11 cellular contexts compared by ENCODE assay signal in genomic region chr10:59879363-59879935, GRCh38. TPM values are rescaled to one million over a fixed set of nuclear protein-coding genes. Genes with fewer than 3 reads are reported as not detected.
DNase-seq lines count a peak whose midpoint lies in the region; ATAC-seq and TF ChIP-seq lines count a peak whose summit lies in the region.
"Had no signal": no experiment of that assay in that cellular context is flagged by ENCODE, and none has a peak within 500 bp of the region (broad histone marks: within the 10 kb centered on the region; RNA-seq: fewer than 3 reads in every experiment).

No MANE protein-coding gene starts in this region.

- WGBS in psoas muscle, 3 donors: 82 to 96% (median 85%) methylated on average over 4 of the region's 4 CpGs

- no peak overlapping the region for H3K4me3 ChIP-seq in psoas muscle
- H3K4me3 ChIP-seq: right lobe of liver had no signal

- no peaks in the 10 kb centered on the region for H3K9me3 Mint-ChIP-seq in activated CD4-positive, alpha-beta T cell treated with anti-CD3 and anti-CD28 coated beads, Interleukin-2, amount 10 ng/mL, durations not matched to agents 24 days and 14 days
- no peaks in the 10 kb centered on the region for H3K9me3 Mint-ChIP-seq in progenitor cell of endocrine pancreas (ENCODE audit: low read depth)

- no peak for DNase-seq in activated CD4-positive, alpha-beta T cell treated with anti-CD3 and anti-CD28 coated beads, Interleukin-2, amount 10 ng/mL, durations not matched to agents 24 days and 14 days
- no peak for DNase-seq in activated CD4-positive, alpha-beta T cell treated with anti-CD3 and anti-CD28 coated beads for 1 hour
- DNase-seq in psoas muscle (no peak), NCI-H526 (lab: John Stamatoyannopoulos, UW) (no peak), progenitor cell of endocrine pancreas (ENCODE audit: low spot score, unreplicated experiment) (no peak)
- DNase-seq: IMR-90; right lobe of liver; stimulated activated naive CD4-positive, alpha-beta T cell had no signal

- H3K27ac Mint-ChIP-seq in activated CD4-positive, alpha-beta T cell treated with anti-CD3 and anti-CD28 coated beads, Interleukin-2, amount 10 ng/mL, durations not matched to agents 24 days and 14 days: peak overlapping the region; percentile 92
- no peak overlapping the region for H3K27ac Mint-ChIP-seq in progenitor cell of endocrine pancreas

- H3K27ac ChIP-seq in psoas muscle: peak overlapping the region; percentile 31

- ATAC-seq in HG02588 (IDR thresholded peaks at IDR 0.05; ENCODE audit: unreplicated experiment) (peak; percentile 41), HG03571 (IDR thresholded peaks at IDR 0.05; ENCODE audit: unreplicated experiment) (peak; percentile 31), psoas muscle (no peak), GM21360 (IDR thresholded peaks at IDR 0.05; ENCODE audit: unreplicated experiment) (no peak)

- H3K27me3 Mint-ChIP-seq in activated CD4-positive, alpha-beta T cell treated with anti-CD3 and anti-CD28 coated beads, Interleukin-2, amount 10 ng/mL, durations not matched to agents 24 days and 14 days: no peaks in the 10 kb centered on the region
- H3K27me3 Mint-ChIP-seq in progenitor cell of endocrine pancreas: no peaks in the 10 kb centered on the region

- H3K4me3 Mint-ChIP-seq in activated CD4-positive, alpha-beta T cell treated with anti-CD3 and anti-CD28 coated beads, Interleukin-2, amount 10 ng/mL, durations not matched to agents 24 days and 14 days: peak overlapping the region; percentile 69
- H3K4me3 Mint-ChIP-seq in progenitor cell of endocrine pancreas (ENCODE audit: low read depth): no peak overlapping the region

- no peaks in the 10 kb centered on the region for H3K27me3 ChIP-seq in psoas muscle (ENCODE audit: insufficient read depth in 3 of 3, low read length in 2 of 3)
- H3K27me3 ChIP-seq: right lobe of liver had no signal

- H3K4me1 Mint-ChIP-seq in activated CD4-positive, alpha-beta T cell treated with anti-CD3 and anti-CD28 coated beads, Interleukin-2, amount 10 ng/mL, durations not matched to agents 24 days and 14 days: peaks cover 67% of the 10 kb centered on the region
- H3K4me1 Mint-ChIP-seq in progenitor cell of endocrine pancreas (ENCODE audit: low read depth): peaks cover 10% of the 10 kb centered on the region

- H3K36me3 Mint-ChIP-seq in activated CD4-positive, alpha-beta T cell treated with anti-CD3 and anti-CD28 coated beads, Interleukin-2, amount 10 ng/mL, durations not matched to agents 24 days and 14 days (ENCODE audit: low read depth): peaks cover 29% of the 10 kb centered on the region
- no peaks in the 10 kb centered on the region for H3K36me3 Mint-ChIP-seq in progenitor cell of endocrine pancreas (ENCODE audit: insufficient read depth)

- H3K9me3 ChIP-seq in psoas muscle: no peaks in the 10 kb centered on the region
- H3K9me3 ChIP-seq: right lobe of liver had no signal

- intact Hi-C loops in activated CD4-positive, alpha-beta T cell treated with anti-CD3 and anti-CD28 coated beads, Interleukin-2, amount 10 ng/mL, durations not matched to agents 24 days and 14 days (cut with micrococcal nuclease): loop anchor here (1.0 to 5.0 kb wide), 2 partner anchors 8 to 153 kb away; no protein-coding TSS in a partner anchor
- intact Hi-C loops in psoas muscle (cut with DNase I): no loop called here

- peaks cover 37% of the 10 kb centered on the region for H3K4me1 ChIP-seq in psoas muscle

- no peaks in the 10 kb centered on the region for H3K36me3 ChIP-seq in psoas muscle (ENCODE audit: insufficient read depth in 1 of 2, low read depth in 1 of 2)
- H3K36me3 ChIP-seq: right lobe of liver had no signal

- no peak for TF ChIP-seq CTCF in psoas muscle (IDR thresholded peaks at IDR 0.05)
- no peak for TF ChIP-seq CTCF in progenitor cell of endocrine pancreas (IDR thresholded peaks at IDR 0.05; ENCODE audit: unreplicated experiment)

RNA-seq across cellular contexts. Expression of gene CCDC6, which starts 26.9 kb away (rescaled TPM):
- total RNA-seq in activated CD4-positive, alpha-beta T cell treated with anti-CD3 and anti-CD28 coated beads, Interleukin-2, amount 10 ng/mL, durations not matched to agents 24 days and 14 days: 83.2 and 85.1 TPM in 2 replicates
- total RNA-seq in psoas muscle (10 to 100 TPM; 14.5 to 40.1 (median 23.0) TPM), progenitor cell of endocrine pancreas (57.6 TPM in 2 replicates)
- polyA plus RNA-seq in psoas muscle: 10 to 100 TPM in 2 of 3 donors, 1 to 10 TPM in 1; 9.2 to 31.6 (median 11.3) TPM

Comparison
In these comparisons a context has a peak if more than half of its experiments do, and no peak if none do; other contexts are left out.
1. ATAC-seq: peak in HG02588 (single experiment) and HG03571 (single experiment); none in psoas muscle (0 of 4) and GM21360 (single experiment).